9 cellular contexts compared by ENCODE assay signal in genomic region chr4:118032691-118033090, GRCh38. TPM values are rescaled to one million over a fixed set of nuclear protein-coding genes. Genes with fewer than 3 reads are reported as not detected.
DNase-seq lines count a peak whose midpoint lies in the region; ATAC-seq and TF ChIP-seq lines count a peak whose summit lies in the region.
"Had no signal": no experiment of that assay in that cellular context is flagged by ENCODE, and none has a peak within 500 bp of the region (broad histone marks: within the 10 kb centered on the region; RNA-seq: fewer than 3 reads in every experiment).

No MANE protein-coding gene starts in this region.

- peak overlapping the region; percentile 56 for H3K4me3 ChIP-seq in cardiac muscle cell
- H3K4me3 ChIP-seq in SJSA1: peak overlapping the region; percentile 48; the same call in 1 of the 2 replicates
- peak overlapping the region; percentile 66 for H3K4me3 ChIP-seq in iPS-11a (ENCODE audit: low read depth, low read length)
- no peak overlapping the region for H3K4me3 ChIP-seq in aorta (ENCODE audit: low read length in 2 of 2)

- H3K9me3 Mint-ChIP-seq in type B pancreatic cell: no peaks in the 10 kb centered on the region

- ATAC-seq in Right ventricle myocardium superior (ENCODE audit: poor library complexity) (no peak), aorta (ENCODE audit: low FRiP score) (no peak), HG02678 (IDR thresholded peaks at IDR 0.05; ENCODE audit: unreplicated experiment) (no peak)

- H3K36me3 ChIP-seq in cardiac muscle cell: no peaks in the 10 kb centered on the region
- H3K36me3 ChIP-seq in SJSA1: no peaks in the 10 kb centered on the region
- H3K36me3 ChIP-seq in aorta (ENCODE audit: control insufficient read depth in 1 of 2, insufficient read depth in 2 of 2, low read length in 1 of 2): no peaks in the 10 kb centered on the region

- H3K4me1 Mint-ChIP-seq in type B pancreatic cell (ENCODE audit: unreplicated experiment): peaks cover 5% of the 10 kb centered on the region

- TF ChIP-seq CTCF in cardiac muscle cell (IDR thresholded peaks at IDR 0.05; ENCODE audit: low read depth, low read length) (no peak), type B pancreatic cell (conservative IDR thresholded peaks at IDR 0.05) (no peak)

- H3K27me3 Mint-ChIP-seq in type B pancreatic cell: peaks cover 28% of the 10 kb centered on the region

- intact Hi-C loops in Right ventricle myocardium superior (cut with DNase I): no loop called here
- intact Hi-C loops in aorta (cut with DNase I): no loop called here

- H3K4me1 ChIP-seq in cardiac muscle cell (ENCODE audit: low read depth) (no peaks in the 10 kb centered on the region), SJSA1 (replicated peaks) (peaks cover 10% of the 10 kb centered on the region), aorta (ENCODE audit: control insufficient read depth in 1 of 2, insufficient read depth in 2 of 2, low read length in 2 of 2) (no peaks in the 10 kb centered on the region)

- DNase-seq in cardiac muscle cell (ENCODE audit: low read depth in 1 of 2, low spot score in 1 of 2): no peak
- no peak for DNase-seq in Right ventricle myocardium superior
- no peak for DNase-seq in SJSA1 (ENCODE audit: low read depth in 1 of 2, low spot score in 2 of 2)
- DNase-seq in type B pancreatic cell (ENCODE audit: extremely low spot score, unreplicated experiment): no peak
- DNase-seq in aorta: no peak
- DNase-seq in SHP77 treated with DMSO at 0.1 percent for 48 hours (lab: John Stamatoyannopoulos, UW): no peak
- DNase-seq: Karpas-422 had no signal

- WGBS in aorta, 2 donors: 70 to 75% methylated on average over 2 of the region's 2 CpGs

- H3K27ac ChIP-seq in cardiac muscle cell (no peak overlapping the region), SJSA1 (no peak overlapping the region), aorta (ENCODE audit: low read depth in 1 of 2, low read length in 2 of 2) (no peak overlapping the region)

- H3K27ac Mint-ChIP-seq in type B pancreatic cell: no peak overlapping the region

- H3K36me3 Mint-ChIP-seq in type B pancreatic cell: no peaks in the 10 kb centered on the region

- peaks cover 16% of the 10 kb centered on the region for H3K27me3 ChIP-seq in cardiac muscle cell
- peaks cover 24% of the 10 kb centered on the region for H3K27me3 ChIP-seq in SJSA1 (replicated peaks)
- no peaks in the 10 kb centered on the region for H3K27me3 ChIP-seq in aorta (ENCODE audit: control insufficient read depth in 1 of 2, insufficient read depth in 2 of 2, low read length in 1 of 2)

- peak overlapping the region; percentile 85 for H3K4me3 Mint-ChIP-seq in type B pancreatic cell

- H3K9me3 ChIP-seq in cardiac muscle cell (ENCODE audit: low read depth): no peaks in the 10 kb centered on the region
- no peaks in the 10 kb centered on the region for H3K9me3 ChIP-seq in SJSA1 (replicated peaks)
- H3K9me3 ChIP-seq in aorta (ENCODE audit: control insufficient read depth, low read length): no peaks in the 10 kb centered on the region

RNA-seq across cellular contexts. Expression of gene NDST3, which starts 1.6 kb away (rescaled TPM):
- 0.18 and 0.24 TPM in 2 replicates for total RNA-seq in cardiac muscle cell
- polyA plus RNA-seq in cardiac muscle cell: 0.07 TPM in 1 of 2 replicates, not detected in the other
- total RNA-seq in Right ventricle myocardium superior: not detected
- 0.53 and 0.58 TPM in 2 replicates for total RNA-seq in SJSA1 (2014; rRNA removed; shearing (Covaris generic))
- total RNA-seq in type B pancreatic cell (ENCODE audit: low replicate concordance): 1.5 and 2.7 TPM in 2 replicates
- not detected for total RNA-seq in aorta
- not detected for polyA plus RNA-seq in aorta

Comparison
In these comparisons a context has a peak if more than half of its experiments do, and no peak if none do; other contexts are left out.
1. H3K4me3 ChIP-seq: peak in cardiac muscle cell (single experiment), SJSA1 (single experiment) and iPS-11a (single experiment); none in aorta (0 of 2).